ENCODE assay signal across 19 cellular contexts in genomic region chr5:134574521-134574920, GRCh38. TPM values are rescaled to one million over a fixed set of nuclear protein-coding genes. Genes with fewer than 3 reads are reported as not detected.
DNase-seq lines count a peak whose midpoint lies in the region; ATAC-seq and TF ChIP-seq lines count a peak whose summit lies in the region.
"Had no signal": no experiment of that assay in that cellular context is flagged by ENCODE, and none has a peak within 500 bp of the region (broad histone marks: within the 10 kb centered on the region; RNA-seq: fewer than 3 reads in every experiment).

No MANE protein-coding gene starts in this region.

- H3K27ac ChIP-seq in neuronal stem cell (replicated peaks; ENCODE audit: low read length), result no peak overlapping the region
- H3K27ac ChIP-seq: left lung, upper lobe of right lung had no signal

- H3K79me1 ChIP-seq in neuronal stem cell (ENCODE audit: low read depth, low read length), result no peaks in the 10 kb centered on the region

- peaks cover 9% of the 10 kb centered on the region for H3K4me1 Mint-ChIP-seq in activated T-cell treated with anti-CD3 and anti-CD28 coated beads, Interleukin-2, amount 50 U/mL, for 24 hours (ENCODE audit: low read depth)
- H3K4me1 Mint-ChIP-seq in activated B cell treated with CpG ODN at 0.5 μM for 24 hours, result peaks cover 16% of the 10 kb centered on the region

- no peak for TF ChIP-seq CTCF in activated B cell treated with CpG ODN at 0.5 μM for 24 hours (IDR thresholded peaks at IDR 0.05)

- no peak overlapping the region for H2BK120ac ChIP-seq in neuronal stem cell (ENCODE audit: low read depth, low read length)

- H3K4ac ChIP-seq in neuronal stem cell (ENCODE audit: low read length), result no peak overlapping the region

- no CpG with 5 or more reads among the region's 4 CpGs for WGBS in neuronal stem cell (ENCODE audit: extremely low coverage in 2 of 2, insufficient read length in 2 of 2, insufficient replicate concordance in 1 of 2), 2 donors

- no peak overlapping the region for H4K8ac ChIP-seq in neuronal stem cell (ENCODE audit: low read depth, low read length)

- no peak overlapping the region for H3K9ac ChIP-seq in neuronal stem cell (ENCODE audit: low read depth, low read length, poor library complexity)

- no peak overlapping the region for H2BK15ac ChIP-seq in neuronal stem cell (ENCODE audit: low read length)

- no peaks in the 10 kb centered on the region for H3K9me3 ChIP-seq in neuronal stem cell (replicated peaks in 1 of 2; ENCODE audit: control insufficient read depth in 2 of 2, insufficient read depth in 1 of 2, low read depth in 1 of 2, low read length in 2 of 2)
- H3K9me3 ChIP-seq: left lung, upper lobe of right lung had no signal

- no peak overlapping the region for H3K4me3 ChIP-seq in neuronal stem cell (ENCODE audit: low read length in 2 of 2)
- H3K4me3 ChIP-seq: left lung, upper lobe of right lung had no signal

- H3K27me3 ChIP-seq in neuronal stem cell (ENCODE audit: control insufficient read depth in 3 of 3, insufficient read depth in 3 of 3, low read depth in 1 of 3, low read length in 3 of 3), result no peaks in the 10 kb centered on the region
- H3K27me3 ChIP-seq: left lung, upper lobe of right lung had no signal

- no peaks in the 10 kb centered on the region for H3K36me3 ChIP-seq in neuronal stem cell (replicated peaks in 1 of 2; ENCODE audit: control insufficient read depth in 2 of 2, insufficient read depth in 2 of 2, low read length in 2 of 2)

- H3K27me3 Mint-ChIP-seq in activated T-cell treated with anti-CD3 and anti-CD28 coated beads, Interleukin-2, amount 50 U/mL, for 24 hours, result no peaks in the 10 kb centered on the region
- H3K27me3 Mint-ChIP-seq in activated B cell treated with CpG ODN at 0.5 μM for 24 hours, result no peaks in the 10 kb centered on the region

- H3K27ac Mint-ChIP-seq in activated T-cell treated with anti-CD3 and anti-CD28 coated beads, Interleukin-2, amount 50 U/mL, for 24 hours, result peak overlapping the region; percentile 81
- peak overlapping the region; percentile 24 for H3K27ac Mint-ChIP-seq in activated B cell treated with CpG ODN at 0.5 μM for 24 hours

- CTCF ChIA-PET in activated B cell treated with CpG ODN at 0.5 μM for 24 hours (lab: Charles Lee), result interaction anchor here (1.2 to 1.5 kb wide), 2 partner anchors 31 to 163 kb away, joined by 3 read pairs; partner anchors contain the start of gene CDKN2AIPNL

- H3K4me1 ChIP-seq in neuronal stem cell (ENCODE audit: control insufficient read depth in 2 of 2, insufficient read depth in 1 of 2, low read depth in 1 of 2, low read length in 2 of 2), result peaks cover 7 to 8% of the 10 kb centered on the region in 2 donors

- H4K91ac ChIP-seq in neuronal stem cell (ENCODE audit: low read depth, low read length, poor library complexity), result no peak overlapping the region

- H3K14ac ChIP-seq in neuronal stem cell (ENCODE audit: low read length), result no peak overlapping the region

- no peak overlapping the region for H2BK12ac ChIP-seq in neuronal stem cell (ENCODE audit: low read length)

- no peak overlapping the region for H3K4me3 Mint-ChIP-seq in activated T-cell treated with anti-CD3 and anti-CD28 coated beads, Interleukin-2, amount 50 U/mL, for 24 hours
- H3K4me3 Mint-ChIP-seq in activated B cell treated with CpG ODN at 0.5 μM for 24 hours, result no peak overlapping the region
- H3K4me3 Mint-ChIP-seq: CD14-positive monocyte had no signal

- H3K9me3 Mint-ChIP-seq in activated T-cell treated with anti-CD3 and anti-CD28 coated beads, Interleukin-2, amount 50 U/mL, for 24 hours, result no peaks in the 10 kb centered on the region
- no peaks in the 10 kb centered on the region for H3K9me3 Mint-ChIP-seq in activated B cell treated with CpG ODN at 0.5 μM for 24 hours
- H3K9me3 Mint-ChIP-seq: CD14-positive monocyte had no signal

- no peak overlapping the region for H3K18ac ChIP-seq in neuronal stem cell (ENCODE audit: low read length)

- intact Hi-C loops in activated B cell treated with CpG ODN at 0.5 μM for 24 hours (cut with micrococcal nuclease), result loop anchor here (5.0 kb wide), 1 partner anchor 392 kb away; no protein-coding TSS in a partner anchor

- H2AK5ac ChIP-seq in neuronal stem cell (ENCODE audit: low read depth, low read length), result no peak overlapping the region

- H2BK5ac ChIP-seq in neuronal stem cell (ENCODE audit: low read length), result no peak overlapping the region

- no peak for DNase-seq in activated T-cell treated with anti-CD3 and anti-CD28 coated beads, Interleukin-2, amount 50 U/mL, for 24 hours
- DNase-seq in activated T-cell treated with anti-CD3 and anti-CD28 coated beads for 4 hours (no peak), activated B cell treated with CpG ODN at 0.5 μM for 24 hours (no peak), glomerular visceral epithelial cell (ENCODE audit: extremely low spot score) (peak; percentile 44), neuronal stem cell (ENCODE audit: low spot score) (no peak), NCI-H1436 treated with DMSO at 0.1 percent for 48 hours (lab: John Stamatoyannopoulos, UW) (no peak), NCI-H2107 (lab: John Stamatoyannopoulos, UW) (no peak)
- DNase-seq: DMS53; HCEC 1CT; Karpas-422; left lung; NCI-H1105 treated with DMSO at 0.1 percent for 48 hours; NCI-H774; stimulated activated CD4-positive, alpha-beta T cell treated with anti-CD3 and anti-CD28 coated beads, Interleukin-12 subunit alpha, Interleukin-12 subunit beta, amount 100 ng/mL, for 4 hours; stimulated activated naive CD4-positive, alpha-beta T cell treated with Interleukin-2 at 50 U/mL for 16 hours; upper lobe of right lung had no signal

- ATAC-seq in activated B cell treated with CpG ODN at 0.5 μM for 24 hours (ENCODE audit: low read depth) (no peak), GM18498 (IDR thresholded peaks at IDR 0.05; ENCODE audit: unreplicated experiment) (no peak)
- ATAC-seq: activated CD4-positive, CD25-positive, alpha-beta regulatory T cell treated with anti-CD3 and anti-CD28 coated beads, Interleukin-2, amount 50 U/mL, for 24 hours; left lung; upper lobe of right lung had no signal

- no peak overlapping the region for H3K4me2 ChIP-seq in neuronal stem cell (ENCODE audit: insufficient read depth, low read length, poor library complexity, severe bottlenecking)

- peak overlapping the region; percentile 13 for H3K23ac ChIP-seq in neuronal stem cell (ENCODE audit: low read depth, low read length, poor library complexity)

- peaks cover 93% of the 10 kb centered on the region for H3K36me3 Mint-ChIP-seq in activated T-cell treated with anti-CD3 and anti-CD28 coated beads, Interleukin-2, amount 50 U/mL, for 24 hours (ENCODE audit: low read depth)
- H3K36me3 Mint-ChIP-seq in activated B cell treated with CpG ODN at 0.5 μM for 24 hours (ENCODE audit: low read depth), result peaks cover 93% of the 10 kb centered on the region

- no peak overlapping the region for H2AFZ ChIP-seq in neuronal stem cell (ENCODE audit: low read length)

- POLR2A ChIA-PET in activated B cell treated with CpG ODN at 0.5 μM for 24 hours (lab: Charles Lee), result no interaction called here

RNA-seq across cellular contexts. Expression of gene JADE2, which starts 49.1 kb away (rescaled TPM):
- total RNA-seq in activated B cell treated with CpG ODN at 0.5 μM for 24 hours, result 218 and 225 TPM in 2 replicates
- 1.5 TPM for polyA plus RNA-seq in neuronal stem cell (2013, experiment 1 of 2)
- polyA plus RNA-seq in neuronal stem cell (2013, experiment 2 of 2), result 1.3 TPM

RNA-seq across cellular contexts. Expression of gene SAR1B, which starts 58.1 kb away (rescaled TPM):
- 22.2 and 31.2 TPM in 2 replicates for total RNA-seq in activated B cell treated with CpG ODN at 0.5 μM for 24 hours
- polyA plus RNA-seq in neuronal stem cell (2013, experiment 1 of 2), result 12.5 TPM
- polyA plus RNA-seq in neuronal stem cell (2013, experiment 2 of 2), result 12.4 TPM
